1 cellular context compared by ENCODE assay signal in the genomic region with DNA sequence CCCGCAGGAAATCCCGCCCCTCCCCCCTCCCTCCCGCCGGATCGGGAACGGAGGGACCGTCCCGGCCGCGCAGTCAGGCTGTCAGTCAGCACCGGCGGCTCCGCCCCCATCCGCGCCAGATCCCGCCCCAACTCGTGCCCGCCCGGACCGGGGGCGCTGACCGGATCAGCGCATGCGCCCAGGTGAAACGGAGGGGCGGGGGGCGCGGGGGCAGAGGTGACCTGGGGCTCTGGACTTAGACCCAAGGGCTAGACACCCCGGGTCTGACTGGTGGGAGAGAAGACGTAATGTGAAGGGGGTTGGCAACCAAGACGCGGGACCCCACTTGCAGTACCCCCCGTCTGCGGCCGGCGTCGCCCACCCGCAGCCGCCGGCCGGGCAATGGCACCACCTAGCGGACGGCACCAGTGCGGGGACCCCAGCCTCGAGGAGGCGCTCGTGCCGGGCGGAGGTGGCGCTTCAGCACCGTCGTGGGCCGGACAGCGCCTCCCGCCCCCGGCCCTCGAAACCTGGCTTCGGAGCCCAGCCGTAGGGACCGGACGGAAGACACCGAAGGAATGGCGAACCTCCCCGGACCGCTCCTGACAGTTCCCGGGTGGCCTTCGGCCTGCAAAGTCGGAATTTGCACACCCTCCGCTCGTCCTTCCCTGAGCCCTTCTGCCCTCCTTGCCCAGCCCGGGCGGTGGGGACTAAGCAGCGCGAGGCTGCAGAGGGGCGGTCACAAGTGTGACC.
A peak's percentile ranks its signal among the peaks of the same experiment; 100 is the strongest.
TF ChIP-seq lines count a peak whose summit lies in the region.

A gene with protein sequence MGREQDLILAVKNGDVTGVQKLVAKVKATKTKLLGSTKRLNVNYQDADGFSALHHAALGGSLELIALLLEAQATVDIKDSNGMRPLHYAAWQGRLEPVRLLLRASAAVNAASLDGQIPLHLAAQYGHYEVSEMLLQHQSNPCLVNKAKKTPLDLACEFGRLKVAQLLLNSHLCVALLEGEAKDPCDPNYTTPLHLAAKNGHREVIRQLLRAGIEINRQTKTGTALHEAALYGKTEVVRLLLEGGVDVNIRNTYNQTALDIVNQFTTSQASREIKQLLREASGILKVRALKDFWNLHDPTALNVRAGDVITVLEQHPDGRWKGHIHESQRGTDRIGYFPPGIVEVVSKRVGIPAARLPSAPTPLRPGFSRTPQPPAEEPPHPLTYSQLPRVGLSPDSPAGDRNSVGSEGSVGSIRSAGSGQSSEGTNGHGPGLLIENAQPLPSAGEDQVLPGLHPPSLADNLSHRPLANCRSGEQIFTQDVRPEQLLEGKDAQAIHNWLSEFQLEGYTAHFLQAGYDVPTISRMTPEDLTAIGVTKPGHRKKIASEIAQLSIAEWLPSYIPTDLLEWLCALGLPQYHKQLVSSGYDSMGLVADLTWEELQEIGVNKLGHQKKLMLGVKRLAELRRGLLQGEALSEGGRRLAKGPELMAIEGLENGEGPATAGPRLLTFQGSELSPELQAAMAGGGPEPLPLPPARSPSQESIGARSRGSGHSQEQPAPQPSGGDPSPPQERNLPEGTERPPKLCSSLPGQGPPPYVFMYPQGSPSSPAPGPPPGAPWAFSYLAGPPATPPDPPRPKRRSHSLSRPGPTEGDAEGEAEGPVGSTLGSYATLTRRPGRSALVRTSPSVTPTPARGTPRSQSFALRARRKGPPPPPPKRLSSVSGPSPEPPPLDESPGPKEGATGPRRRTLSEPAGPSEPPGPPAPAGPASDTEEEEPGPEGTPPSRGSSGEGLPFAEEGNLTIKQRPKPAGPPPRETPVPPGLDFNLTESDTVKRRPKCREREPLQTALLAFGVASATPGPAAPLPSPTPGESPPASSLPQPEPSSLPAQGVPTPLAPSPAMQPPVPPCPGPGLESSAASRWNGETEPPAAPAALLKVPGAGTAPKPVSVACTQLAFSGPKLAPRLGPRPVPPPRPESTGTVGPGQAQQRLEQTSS (N-terminal part only) (minus strand): TSS at position 15 of the 732 bp plus-strand sequence. CDS start 1,733 bp downstream, outside the sequence.

TF ChIP-seq in K562, 482 proteins besides CTCF, POLR2A, EP300 and RAD21 (continued from another document and continues in another):
- TF ChIP-seq HDGF (IDR thresholded peaks at IDR 0.05): no peak
- TF ChIP-seq CEBPG (CRISPR knock-in tag; IDR thresholded peaks at IDR 0.05): peak; percentile 64; the same call in 1 of the 2 replicates
- TF ChIP-seq CEBPG (tag; conservative IDR thresholded peaks at IDR 0.05 in 1 of 2, IDR thresholded peaks at IDR 0.05 in 1 of 2): no peak
- peak; percentile 97 for TF ChIP-seq CTCFL (IDR thresholded peaks at IDR 0.05; ENCODE audit: borderline replicate concordance, insufficient read depth, low read depth, low read length, poor library complexity, severe bottlenecking)
- no peak for TF ChIP-seq ATF3 (IDR thresholded peaks at IDR 0.05)
- TF ChIP-seq ATF3 (CRISPR knock-in tag; conservative IDR thresholded peaks at IDR 0.05): no peak
- TF ChIP-seq CREB1 (IDR thresholded peaks at IDR 0.05): peak; percentile 53; the same call in 1 of the 2 replicates
- TF ChIP-seq CREB1 (CRISPR knock-in tag; IDR thresholded peaks at IDR 0.05): peak; percentile 83
- TF ChIP-seq MIER1 (IDR thresholded peaks at IDR 0.05; ENCODE audit: low read depth): peak; percentile 98
- peak; percentile 98 for TF ChIP-seq TGIF2 (CRISPR knock-in tag; IDR thresholded peaks at IDR 0.05)
- TF ChIP-seq HIVEP1 (CRISPR knock-in tag; IDR thresholded peaks at IDR 0.05): no peak; the same call in 1 of the 2 replicates
- TF ChIP-seq ZNF24 (IDR thresholded peaks at IDR 0.05): peak; percentile 41; the same call in 1 of the 2 replicates
- TF ChIP-seq AFF4 (CRISPR knock-in tag; IDR thresholded peaks at IDR 0.05): peak; percentile 97
- TF ChIP-seq, protein P1, sequence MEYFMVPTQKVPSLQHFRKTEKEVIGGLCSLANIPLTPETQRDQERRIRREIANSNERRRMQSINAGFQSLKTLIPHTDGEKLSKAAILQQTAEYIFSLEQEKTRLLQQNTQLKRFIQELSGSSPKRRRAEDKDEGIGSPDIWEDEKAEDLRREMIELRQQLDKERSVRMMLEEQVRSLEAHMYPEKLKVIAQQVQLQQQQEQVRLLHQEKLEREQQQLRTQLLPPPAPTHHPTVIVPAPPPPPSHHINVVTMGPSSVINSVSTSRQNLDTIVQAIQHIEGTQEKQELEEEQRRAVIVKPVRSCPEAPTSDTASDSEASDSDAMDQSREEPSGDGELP (CRISPR knock-in tag; IDR thresholded peaks at IDR 0.05; ENCODE audit: borderline replicate concordance): peak; percentile 93
- TF ChIP-seq, protein P2, sequence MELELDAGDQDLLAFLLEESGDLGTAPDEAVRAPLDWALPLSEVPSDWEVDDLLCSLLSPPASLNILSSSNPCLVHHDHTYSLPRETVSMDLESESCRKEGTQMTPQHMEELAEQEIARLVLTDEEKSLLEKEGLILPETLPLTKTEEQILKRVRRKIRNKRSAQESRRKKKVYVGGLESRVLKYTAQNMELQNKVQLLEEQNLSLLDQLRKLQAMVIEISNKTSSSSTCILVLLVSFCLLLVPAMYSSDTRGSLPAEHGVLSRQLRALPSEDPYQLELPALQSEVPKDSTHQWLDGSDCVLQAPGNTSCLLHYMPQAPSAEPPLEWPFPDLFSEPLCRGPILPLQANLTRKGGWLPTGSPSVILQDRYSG (tag; conservative IDR thresholded peaks at IDR 0.05; ENCODE audit: low read depth): peak; percentile 69; the same call in 1 of the 2 replicates
- no peak for TF ChIP-seq ELK3 (CRISPR knock-in tag; IDR thresholded peaks at IDR 0.05)
- peak; percentile 36; the same call in 1 of the 2 replicates for TF ChIP-seq MECOM (CRISPR knock-in tag; IDR thresholded peaks at IDR 0.05)
- TF ChIP-seq, protein P3, sequence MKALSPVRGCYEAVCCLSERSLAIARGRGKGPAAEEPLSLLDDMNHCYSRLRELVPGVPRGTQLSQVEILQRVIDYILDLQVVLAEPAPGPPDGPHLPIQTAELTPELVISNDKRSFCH (CRISPR knock-in tag; IDR thresholded peaks at IDR 0.05): no peak
- TF ChIP-seq, protein P3 (tag; IDR thresholded peaks at IDR 0.05): peak; percentile 78; the same call in 1 of the 2 replicates
- TF ChIP-seq POLR2B (IDR thresholded peaks at IDR 0.05; ENCODE audit: low read depth, partially characterized antibody): no peak
- peak; percentile 89; the same call in 1 of the 2 replicates for TF ChIP-seq IRF1 (CRISPR knock-in tag; IDR thresholded peaks at IDR 0.05; ENCODE audit: borderline replicate concordance)
- TF ChIP-seq, protein P4, sequence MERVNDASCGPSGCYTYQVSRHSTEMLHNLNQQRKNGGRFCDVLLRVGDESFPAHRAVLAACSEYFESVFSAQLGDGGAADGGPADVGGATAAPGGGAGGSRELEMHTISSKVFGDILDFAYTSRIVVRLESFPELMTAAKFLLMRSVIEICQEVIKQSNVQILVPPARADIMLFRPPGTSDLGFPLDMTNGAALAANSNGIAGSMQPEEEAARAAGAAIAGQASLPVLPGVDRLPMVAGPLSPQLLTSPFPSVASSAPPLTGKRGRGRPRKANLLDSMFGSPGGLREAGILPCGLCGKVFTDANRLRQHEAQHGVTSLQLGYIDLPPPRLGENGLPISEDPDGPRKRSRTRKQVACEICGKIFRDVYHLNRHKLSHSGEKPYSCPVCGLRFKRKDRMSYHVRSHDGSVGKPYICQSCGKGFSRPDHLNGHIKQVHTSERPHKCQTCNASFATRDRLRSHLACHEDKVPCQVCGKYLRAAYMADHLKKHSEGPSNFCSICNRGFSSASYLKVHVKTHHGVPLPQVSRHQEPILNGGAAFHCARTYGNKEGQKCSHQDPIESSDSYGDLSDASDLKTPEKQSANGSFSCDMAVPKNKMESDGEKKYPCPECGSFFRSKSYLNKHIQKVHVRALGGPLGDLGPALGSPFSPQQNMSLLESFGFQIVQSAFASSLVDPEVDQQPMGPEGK (CRISPR knock-in tag; IDR thresholded peaks at IDR 0.05; ENCODE audit: borderline replicate concordance): no peak
